30 cellular contexts compared by ENCODE assay signal in genomic region chr9:27629425-27629824, GRCh38.
"Had no signal": no experiment of that assay in that cellular context is flagged by ENCODE, and none has a peak within 500 bp of the region (broad histone marks: within the 10 kb centered on the region; RNA-seq: fewer than 3 reads in every experiment).

No MANE protein-coding gene starts in this region.

- H3K27ac Mint-ChIP-seq: activated B cell treated with CpG ODN at 0.5 μM for 24 hours; activated CD8-positive, alpha-beta T cell treated with anti-CD3 and anti-CD28 coated beads for 36 hours; activated naive CD8-positive, alpha-beta T cell; activated T-helper 17 cell treated with anti-CD3 and anti-CD28 coated beads, Interleukin-2, amount 50 U/mL, for 72 hours; effector memory CD8-positive, alpha-beta T cell; T-helper 17 cell; T-helper 2 cell treated with Interferon-gamma antibody and Interleukin-4, amounts not matched to agents 5 μg/mL and 100 μg/mL, for 36 hours had no signal

- ATAC-seq: activated CD4-positive, CD25-positive, alpha-beta regulatory T cell treated with anti-CD3 and anti-CD28 coated beads, Interleukin-2, amount 50 U/mL, for 24 hours; activated CD8-positive, alpha-beta T cell treated with anti-CD3 and anti-CD28 coated beads for 36 hours; activated T-cell treated with anti-CD3 and anti-CD28 coated beads, Interleukin-2, amount 50 U/mL, for 4 hours; activated T-helper 17 cell treated with anti-CD3 and anti-CD28 coated beads, Interleukin-2, amount 50 U/mL, for 72 hours; effector memory CD8-positive, alpha-beta T cell; T-helper 17 cell had no signal

- H3K27ac ChIP-seq: esophagus muscularis mucosa, WERI-Rb-1 had no signal

- H3K4me1 ChIP-seq: esophagus muscularis mucosa had no signal

- H3K9me3 ChIP-seq: esophagus muscularis mucosa had no signal

- H3K4me1 Mint-ChIP-seq: activated B cell treated with CpG ODN at 0.5 μM for 24 hours; activated T-helper 17 cell treated with anti-CD3 and anti-CD28 coated beads, Interleukin-2, amount 50 U/mL, for 72 hours; T-helper 17 cell had no signal

- H3K27me3 Mint-ChIP-seq: activated CD8-positive, alpha-beta T cell treated with anti-CD3 and anti-CD28 coated beads for 36 hours had no signal

- H3K4me3 Mint-ChIP-seq: activated B cell treated with CpG ODN at 0.5 μM for 24 hours; activated CD8-positive, alpha-beta T cell treated with anti-CD3 and anti-CD28 coated beads for 36 hours; activated naive CD8-positive, alpha-beta T cell; activated T-cell treated with anti-CD3 and anti-CD28 coated beads, Interleukin-2, amount 50 U/mL, for 4 hours; activated T-helper 17 cell treated with anti-CD3 and anti-CD28 coated beads, Interleukin-2, amount 50 U/mL, for 72 hours; effector memory CD8-positive, alpha-beta T cell; T-helper 17 cell; T-helper 2 cell treated with Interferon-gamma antibody and Interleukin-4, amounts not matched to agents 5 μg/mL and 100 μg/mL, for 36 hours had no signal

- H3K9me3 Mint-ChIP-seq: activated B cell treated with CpG ODN at 0.5 μM for 24 hours; activated CD8-positive, alpha-beta T cell treated with anti-CD3 and anti-CD28 coated beads for 36 hours; activated T-cell treated with anti-CD3 and anti-CD28 coated beads, Interleukin-2, amount 50 U/mL, for 4 hours; activated T-helper 17 cell treated with anti-CD3 and anti-CD28 coated beads, Interleukin-2, amount 50 U/mL, for 72 hours; effector memory CD8-positive, alpha-beta T cell; T-helper 2 cell treated with Interferon-gamma antibody and Interleukin-4, amounts not matched to agents 5 μg/mL and 100 μg/mL, for 36 hours had no signal

- H3K4me3 ChIP-seq: esophagus muscularis mucosa had no signal

- H3K36me3 Mint-ChIP-seq: activated naive CD8-positive, alpha-beta T cell had no signal

- H3K36me3 ChIP-seq: esophagus muscularis mucosa, WERI-Rb-1 had no signal

- DNase-seq: activated B cell treated with CpG ODN at 0.5 μM for 24 hours; activated CD4-positive, alpha-beta T cell treated with anti-CD3 and anti-CD28 coated beads for 48 hours; activated CD4-positive, alpha-beta T cell treated with anti-CD3 and anti-CD28 coated beads, Interleukin-2, amount 50 U/mL, for 1 hour; activated CD4-positive, alpha-beta T cell treated with anti-CD3 and anti-CD28 coated beads, Interleukin-2, amount 50 U/mL, for 48 hours; activated CD8-positive, alpha-beta memory T cell treated with anti-CD3 and anti-CD28 coated beads for 24 hours; activated CD8-positive, alpha-beta T cell treated with anti-CD3 and anti-CD28 coated beads for 36 hours; activated effector memory CD4-positive, alpha-beta T cell treated with Interleukin-2 at 50 U/mL for 16 hours; activated gamma-delta T cell treated with Interleukin-2 at 50 U/mL for 16 hours; activated naive CD4-positive, alpha-beta T cell treated with anti-CD3 and anti-CD28 coated beads, Interleukin-2, amount 50 U/mL, for 16 hours; activated naive CD4-positive, alpha-beta T cell treated with Interleukin-2 at 50 U/mL for 16 hours; activated T-cell treated with anti-CD3 and anti-CD28 coated beads, Interleukin-2, amount 50 U/mL, for 4 hours; amniotic stem cell; anterior cingulate cortex; caudate nucleus; cortex of kidney; dermis blood vessel endothelial cell; effector CD4-positive, alpha-beta T cell; effector memory CD8-positive, alpha-beta T cell; erythroblast; foreskin melanocyte; head of caudate nucleus; T-helper 1 cell; T-helper 17 cell; T1000; WERI-Rb-1 had no signal
